22 cellular contexts compared by ENCODE assay signal in genomic region chr16:12398736-12399047, GRCh38.
DNase-seq lines count a peak whose midpoint lies in the region; ATAC-seq, FAIRE-seq and TF ChIP-seq lines count a peak whose summit lies in the region.
"Had no signal": no experiment of that assay in that cellular context is flagged by ENCODE, and none has a peak within 500 bp of the region (broad histone marks: within the 10 kb centered on the region; RNA-seq: fewer than 3 reads in every experiment).

No MANE protein-coding gene starts in this region.

- DNase-seq in NCI-H748 (lab: John Stamatoyannopoulos, UW; ENCODE audit: unreplicated experiment) (peak; percentile 19), NCI-H748 treated with DMSO at 0.1 percent for 48 hours (lab: John Stamatoyannopoulos, UW) (no peak), Right ventricle myocardium superior (no peak), cardiac septum (ENCODE audit: low spot score) (no peak), H1 (ENCODE audit: low read depth in 1 of 2, low spot score in 2 of 2) (no peak), right cardiac atrium (no peak), NCI-H1105 treated with DMSO at 0.1 percent for 48 hours (lab: John Stamatoyannopoulos, UW) (no peak), Kasumi-1 (lab: John Stamatoyannopoulos, UW) (no peak)
- DNase-seq: AML-193; Caco-2; Calu3; CD4-positive, alpha-beta T cell; CD8-positive, alpha-beta T cell; DMS79 treated with DMSO at 0.1 percent for 48 hours; GF-D8 had no signal

- H2BK5ac ChIP-seq in H1 (ENCODE audit: low read depth, low read length), result no peak overlapping the region

- H3K27me3 ChIP-seq in H1 (replicated peaks in 1 of 4; ENCODE audit: control insufficient read depth in 3 of 4, extremely low read depth in 1 of 4, insufficient read depth in 3 of 4, low read length in 3 of 4) (no peaks in the 10 kb centered on the region), right cardiac atrium (ENCODE audit: control insufficient read depth, insufficient read depth) (no peaks in the 10 kb centered on the region)
- H3K27me3 ChIP-seq: BLaER1 treated with 17β-estradiol and CSF1 and Interleukin-3, amounts not matched to agents 10 nM and 100 nM had no signal

- no peaks in the 10 kb centered on the region; the same call in 1 of the 2 replicates for H3K23me2 ChIP-seq in H1 (ENCODE audit: low read depth, low read length)

- FAIRE-seq in H1 (lab: Jason Lieb, UNC), result no peak
- FAIRE-seq: A549, G401.6, GM12891, GM19239 had no signal

- no peak overlapping the region for H2AK5ac ChIP-seq in H1 (ENCODE audit: low read depth, low read length)

- no peak for TF ChIP-seq RAD21 in H1 (IDR thresholded peaks at IDR 0.05 in 1 of 2, conservative IDR thresholded peaks at IDR 0.05 in 1 of 2; ENCODE audit: low read depth in 2 of 2, low read length in 2 of 2)

- H3K18ac ChIP-seq in H1 (ENCODE audit: extremely low read depth, low read length), result no peak overlapping the region

- no peak overlapping the region for H4K8ac ChIP-seq in H1 (ENCODE audit: extremely low read depth, insufficient read depth, low read length)

- H4K20me1 ChIP-seq in H1 (replicated peaks in 1 of 2; ENCODE audit: control insufficient read depth in 1 of 2, insufficient read depth in 2 of 2, low read length in 2 of 2), result no peaks in the 10 kb centered on the region

- H3K4me3 ChIP-seq in H1 (ENCODE audit: extremely low read depth in 1 of 4, insufficient read depth in 2 of 4, low read depth in 3 of 4, low read length in 4 of 4), result no peak overlapping the region
- H3K4me3 ChIP-seq in right cardiac atrium (ENCODE audit: low read length), result no peak overlapping the region
- H3K4me3 ChIP-seq: A549; BLaER1 treated with 17β-estradiol and CSF1 and Interleukin-3, amounts not matched to agents 10 nM and 100 nM had no signal

- no peak for TF ChIP-seq CTCF in H1 (IDR thresholded peaks at IDR 0.05; ENCODE audit: control extremely low read depth in 1 of 3, insufficient read depth in 1 of 3, low read depth in 1 of 3, low read length in 3 of 3)

- H3K14ac ChIP-seq in H1 (ENCODE audit: insufficient read length), result no peak overlapping the region

- intact Hi-C loops in Right ventricle myocardium superior (cut with DNase I), result no loop called here
- intact Hi-C loops in cardiac septum (cut with DNase I), result no loop called here
- intact Hi-C loops in right cardiac atrium (cut with DNase I), result no loop called here

- H3K56ac ChIP-seq in H1 (replicated peaks; ENCODE audit: insufficient read length, low read depth, low read length), result no peak overlapping the region

- no peaks in the 10 kb centered on the region for H3K9me3 ChIP-seq in H1 (ENCODE audit: insufficient read depth in 2 of 2, low read depth in 1 of 2, low read length in 1 of 2)
- H3K9me3 ChIP-seq in right cardiac atrium (ENCODE audit: control insufficient read depth, low read length), result no peaks in the 10 kb centered on the region
- H3K9me3 ChIP-seq: A549, Caco-2 had no signal

- POLR2A ChIA-PET in H1 (lab: Charles Lee; ENCODE audit: partially characterized antibody), result no interaction called here

- no peak overlapping the region for H3K4ac ChIP-seq in H1 (replicated peaks; ENCODE audit: insufficient read length, low read depth, low read length)

- TF ChIP-seq EP300 in H1 (IDR thresholded peaks at IDR 0.05; ENCODE audit: borderline replicate concordance in 1 of 2, low read depth in 2 of 2, low read length in 2 of 2), result no peak

- CTCF ChIA-PET in H1 (lab: Charles Lee; ENCODE audit: partially characterized antibody), result interaction anchor here (0.6 to 0.7 kb wide), 2 partner anchors 65 to 120 kb away, joined by 3 to 5 read pairs; no protein-coding TSS in a partner anchor

- no peak overlapping the region for H4K5ac ChIP-seq in H1 (ENCODE audit: insufficient read length, low read depth, low read length)

- no peak overlapping the region for H3K4me2 ChIP-seq in H1 (ENCODE audit: insufficient read depth in 1 of 2, low read depth in 2 of 2, low read length in 2 of 2)
- H3K4me2 ChIP-seq: A549; BLaER1 treated with 17β-estradiol and CSF1 and Interleukin-3, amounts not matched to agents 10 nM and 100 nM had no signal

- H3K9ac ChIP-seq in H1 (replicated peaks in 1 of 4; ENCODE audit: extremely low read depth in 1 of 4, low read depth in 3 of 4, low read length in 3 of 4), result no peak overlapping the region
- H3K9ac ChIP-seq: BLaER1 treated with 17β-estradiol and CSF1 and Interleukin-3, amounts not matched to agents 10 nM and 100 nM had no signal

- H2AFZ ChIP-seq in H1 (ENCODE audit: low read length), result no peak overlapping the region

- H3K36me3 ChIP-seq in H1 (ENCODE audit: control insufficient read depth in 2 of 4, insufficient read depth in 4 of 4, low read length in 3 of 4), result no peaks in the 10 kb centered on the region

- no peak overlapping the region for H3K23ac ChIP-seq in H1 (ENCODE audit: insufficient read length)

- no peaks in the 10 kb centered on the region for H3K79me1 ChIP-seq in H1 (ENCODE audit: low read depth, low read length)

- no peak overlapping the region for H2BK120ac ChIP-seq in H1 (replicated peaks; ENCODE audit: low read depth, low read length)

- H3K27ac ChIP-seq in H1 (ENCODE audit: low read depth, low read length) (no peak overlapping the region), right cardiac atrium (ENCODE audit: low read length) (no peak overlapping the region)
- H3K27ac ChIP-seq: 22Rv1; A549; BLaER1 treated with 17β-estradiol and CSF1 and Interleukin-3, amounts not matched to agents 10 nM and 100 nM; C4-2B had no signal

- H3K79me2 ChIP-seq in H1 (ENCODE audit: control insufficient read depth in 1 of 2, insufficient read depth in 2 of 2, low read length in 2 of 2), result no peaks in the 10 kb centered on the region

- no peak overlapping the region for H2BK20ac ChIP-seq in H1 (ENCODE audit: low read length)

- H2BK12ac ChIP-seq in H1 (ENCODE audit: low read depth, low read length), result no peak overlapping the region

- WGBS in H1 (ENCODE audit: extremely low coverage in 1 of 2, insufficient coverage in 1 of 2, insufficient read length in 1 of 2, insufficient replicate concordance in 2 of 2, low coverage in 1 of 2, low lambda C conversion rate in 2 of 2, missing lambda C conversion rate in 1 of 2), 2 experiments, result 80% methylated on average over 5 of the region's 5 CpGs; no CpG with 5 or more reads in 1 of the 2 experiments
- WGBS in right cardiac atrium, result 72% methylated on average over 5 of the region's 5 CpGs

- ATAC-seq in Right ventricle myocardium superior (ENCODE audit: poor library complexity) (peak; percentile 67), right cardiac atrium (peak; percentile 66 to 74)
- ATAC-seq: A549; CD8-positive, alpha-beta T cell had no signal

- H4K91ac ChIP-seq in H1 (replicated peaks; ENCODE audit: insufficient read length, low read length), result no peak overlapping the region

- H2BK15ac ChIP-seq in H1 (ENCODE audit: low read length), result no peak overlapping the region

- H3K4me1 ChIP-seq in H1 (replicated peaks in 1 of 4; ENCODE audit: control insufficient read depth in 3 of 4, insufficient read depth in 4 of 4, low read length in 3 of 4) (no peaks in the 10 kb centered on the region), right cardiac atrium (ENCODE audit: control insufficient read depth, insufficient read depth, low read length) (no peaks in the 10 kb centered on the region)
- H3K4me1 ChIP-seq: A549, Caco-2 had no signal

- TF ChIP-seq POLR2A in H1 (IDR thresholded peaks at IDR 0.05; ENCODE audit: control extremely low read depth in 1 of 2, low read depth in 2 of 2, low read length in 2 of 2), result no peak

TF ChIP-seq in H1, 55 proteins besides CTCF, POLR2A, EP300 and RAD21:
- TF ChIP-seq NRF1 (IDR thresholded peaks at IDR 0.05; ENCODE audit: low read depth, low read length), result no peak
- peak; percentile 58; the same call in 1 of the 2 replicates for TF ChIP-seq E2F6 (IDR thresholded peaks at IDR 0.05)
